ENCODE assay signal across 25 cellular contexts in genomic region chr1:170699696-170700095, GRCh38. TPM values are rescaled to one million over a fixed set of nuclear protein-coding genes. Genes with fewer than 3 reads are reported as not detected.
DNase-seq lines count a peak whose midpoint lies in the region; ATAC-seq and TF ChIP-seq lines count a peak whose summit lies in the region.
"Had no signal": no experiment of that assay in that cellular context is flagged by ENCODE, and none has a peak within 500 bp of the region (broad histone marks: within the 10 kb centered on the region; RNA-seq: fewer than 3 reads in every experiment).

No MANE protein-coding gene starts in this region.

- H3K4me2 ChIP-seq in skeletal muscle satellite cell (ENCODE audit: low read length): peak overlapping the region; percentile 24

- peak overlapping the region; percentile 60 for H3K9ac ChIP-seq in skeletal muscle satellite cell (ENCODE audit: low read depth, low read length)

- H3K27me3 Mint-ChIP-seq in activated T-cell treated with anti-CD3 and anti-CD28 coated beads, Interleukin-2, amount 50 U/mL, for 72 hours (ENCODE audit: low read depth): peaks cover 22% of the 10 kb centered on the region

- H3K4me3 ChIP-seq in heart right ventricle (no peak overlapping the region), dorsolateral prefrontal cortex (peak overlapping the region in 3 of 59 donors; percentile 27 to 44 (median 32)), skeletal muscle satellite cell (ENCODE audit: low read length) (no peak overlapping the region)
- H3K4me3 ChIP-seq: tibial nerve had no signal

- H3K36me3 ChIP-seq in heart right ventricle (no peaks in the 10 kb centered on the region), skeletal muscle satellite cell (ENCODE audit: insufficient read depth, low read length) (no peaks in the 10 kb centered on the region)
- H3K36me3 ChIP-seq: esophagus muscularis mucosa, neutrophil, tibial nerve had no signal

- ATAC-seq in heart right ventricle (no peak), left ventricle myocardium superior (no peak)
- no peak for ATAC-seq in activated T-cell treated with anti-CD3 and anti-CD28 coated beads, Interleukin-2, amount 50 U/mL, for 72 hours (replicated peaks in 1 of 2)
- ATAC-seq: CD8-positive, alpha-beta T cell had no signal

- H3K27ac ChIP-seq in heart right ventricle (peak overlapping the region in 9 of 10 donors; percentile 2 to 88 (median 69)), dorsolateral prefrontal cortex (peak overlapping the region in 56 of 59 donors; percentile 5 to 91 (median 82))
- H3K27ac ChIP-seq: neutrophil had no signal

- H3K9me3 ChIP-seq in heart right ventricle: no peaks in the 10 kb centered on the region
- no peaks in the 10 kb centered on the region for H3K9me3 ChIP-seq in skeletal muscle satellite cell (replicated peaks; ENCODE audit: low read length)
- H3K9me3 ChIP-seq: esophagus muscularis mucosa, neutrophil, tibial nerve had no signal

- no peaks in the 10 kb centered on the region for H3K4me1 Mint-ChIP-seq in activated T-cell treated with anti-CD3 and anti-CD28 coated beads, Interleukin-2, amount 50 U/mL, for 72 hours (ENCODE audit: low read depth)
- H3K4me1 Mint-ChIP-seq: endodermal cell; stimulated activated memory B cell treated with anti-CD40 and anti-IgM and Interleukin-4, amounts not matched to agents 10 μg/mL and 1 μg/mL and 100 μg/mL, for 72 hours had no signal

- no peak overlapping the region for H3K4me3 Mint-ChIP-seq in activated T-cell treated with anti-CD3 and anti-CD28 coated beads, Interleukin-2, amount 50 U/mL, for 72 hours
- H3K4me3 Mint-ChIP-seq: activated naive CD8-positive, alpha-beta T cell; CD8-positive, alpha-beta T cell; endodermal cell; stimulated activated memory B cell treated with anti-CD40 and anti-IgM and Interleukin-4, amounts not matched to agents 10 μg/mL and 1 μg/mL and 100 μg/mL, for 72 hours had no signal

- H3K36me3 Mint-ChIP-seq in activated T-cell treated with anti-CD3 and anti-CD28 coated beads, Interleukin-2, amount 50 U/mL, for 72 hours (ENCODE audit: insufficient read depth in 2 of 2): no peaks in the 10 kb centered on the region
- H3K36me3 Mint-ChIP-seq: activated naive CD8-positive, alpha-beta T cell; CD8-positive, alpha-beta T cell; stimulated activated memory B cell treated with anti-CD40 and anti-IgM and Interleukin-4, amounts not matched to agents 10 μg/mL and 1 μg/mL and 100 μg/mL, for 72 hours had no signal

- 79 to 84% methylated on average over 8 of the region's 8 CpGs for WGBS in heart right ventricle, 2 donors

- H3K27me3 ChIP-seq in heart right ventricle (no peaks in the 10 kb centered on the region), dorsolateral prefrontal cortex (no peaks in the 10 kb centered on the region), skeletal muscle satellite cell (ENCODE audit: control insufficient read depth, insufficient read depth, low read length) (no peaks in the 10 kb centered on the region)
- H3K27me3 ChIP-seq: esophagus muscularis mucosa, neutrophil, tibial nerve had no signal

- H3K4me1 ChIP-seq in heart right ventricle (peaks cover 11 to 67% (median 58%) of the 10 kb centered on the region in 9 donors), skeletal muscle satellite cell (ENCODE audit: control insufficient read depth, insufficient read depth, low read length) (peaks cover 78% of the 10 kb centered on the region)

- DNase-seq in heart right ventricle (no peak), left ventricle myocardium superior (no peak), dorsolateral prefrontal cortex (no peak), GM19240 (ENCODE audit: insufficient read length, low spot score) (no peak), DMS114 treated with DMSO at 0.1 percent for 48 hours (lab: John Stamatoyannopoulos, UW; ENCODE audit: unreplicated experiment) (no peak)
- DNase-seq in activated CD4-positive, alpha-beta T cell treated with anti-CD3 and anti-CD28 coated beads for 48 hours: no peak
- DNase-seq in activated T-cell treated with anti-CD3 and anti-CD28 coated beads, Interleukin-2, amount 50 U/mL, for 72 hours: no peak
- DNase-seq: activated CD4-positive, alpha-beta T cell treated with anti-CD3 and anti-CD28 coated beads, Interleukin-2, amount 50 U/mL, for 1 hour; CD8-positive, alpha-beta T cell; cortex of kidney; DMS153; endodermal cell; KG1; MM.1S; NCI-H1417 treated with DMSO at 0.1 percent for 48 hours; NCI-H2081 treated with DMSO at 0.1 percent for 48 hours; stimulated activated CD4-positive, alpha-beta T cell treated with anti-CD3 and anti-CD28 coated beads, Interleukin-4, amount 100 ng/mL, for 1 hour; T-helper 9 cell had no signal

- TF ChIP-seq CTCF in heart right ventricle (IDR thresholded peaks at IDR 0.05) (no peak), dorsolateral prefrontal cortex (IDR thresholded peaks at IDR 0.05 in 54 of 56, conservative IDR thresholded peaks at IDR 0.05 in 2 of 56; ENCODE audit: low read depth in 1 of 56, partially characterized antibody in 56 of 56) (no peak)

- H3K9me3 Mint-ChIP-seq in activated T-cell treated with anti-CD3 and anti-CD28 coated beads, Interleukin-2, amount 50 U/mL, for 72 hours: no peaks in the 10 kb centered on the region
- H3K9me3 Mint-ChIP-seq: CD8-positive, alpha-beta T cell; endodermal cell; stimulated activated memory B cell treated with anti-CD40 and anti-IgM and Interleukin-4, amounts not matched to agents 10 μg/mL and 1 μg/mL and 100 μg/mL, for 72 hours had no signal

- intact Hi-C loops in heart right ventricle (cut with DNase I) (no loop called here), left ventricle myocardium superior (cut with micrococcal nuclease) (no loop called here), dorsolateral prefrontal cortex (cut with DNase I) (loop anchor here (10.0 kb wide), 1 partner anchor 185 kb away; no protein-coding TSS in a partner anchor)

- no peak overlapping the region for H3K27ac Mint-ChIP-seq in activated T-cell treated with anti-CD3 and anti-CD28 coated beads, Interleukin-2, amount 50 U/mL, for 72 hours
- H3K27ac Mint-ChIP-seq: activated naive CD8-positive, alpha-beta T cell; CD8-positive, alpha-beta T cell; endodermal cell; stimulated activated memory B cell treated with anti-CD40 and anti-IgM and Interleukin-4, amounts not matched to agents 10 μg/mL and 1 μg/mL and 100 μg/mL, for 72 hours had no signal

RNA-seq across cellular contexts. Expression of gene PRRX1, which starts 35.8 kb away (rescaled TPM):
- total RNA-seq in heart right ventricle (100 to 1,000 TPM in 6 of 10 donors, 10 to 100 TPM in 4; 29.7 to 113 (median 104) TPM), left ventricle myocardium superior (36.5 TPM), dorsolateral prefrontal cortex (10 to 100 TPM; 10.7 to 40.0 (median 20.3) TPM)
- polyA plus RNA-seq in heart right ventricle: 10 to 100 TPM; 23.0 to 25.6 TPM
- total RNA-seq in skeletal muscle satellite cell (2012; rRNA removed): 228 and 249 TPM in 2 replicates
- not detected for total RNA-seq in activated T-cell treated with anti-CD3 and anti-CD28 coated beads, Interleukin-2, amount 50 U/mL, for 72 hours
- total RNA-seq: CD8-positive, alpha-beta T cell; endodermal cell had no signal
- polyA plus RNA-seq: keratinocyte had no signal

Comparison
In these comparisons a context has a peak if more than half of its experiments do, and no peak if none do; other contexts are left out.
1. RNA of gene PRRX1, which starts 35.8 kb away (total RNA-seq): 29.7 to 113 TPM in heart right ventricle, 36.5 TPM in left ventricle myocardium superior (single experiment) and 10.7 to 40.0 TPM in dorsolateral prefrontal cortex; not detected in activated T-cell treated with anti-CD3 and anti-CD28 coated beads, Interleukin-2, amount 50 U/mL, for 72 hours; every median in the first group is over 10 times any median in the second.
2. intact Hi-C loops: an anchor here in dorsolateral prefrontal cortex (10.0 kb wide); none called in heart right ventricle and left ventricle myocardium superior.